In genomic region chr19:35431147-35431807, GRCh38 we compare ENCODE assay signal across 1 cellular context.
A peak's percentile ranks its signal among the peaks of the same experiment; 100 is the strongest.
TF ChIP-seq lines count a peak whose summit lies in the region.

No MANE protein-coding gene starts in this region.

TF ChIP-seq in HEK293, 187 proteins besides CTCF, POLR2A, EP300 and RAD21 (continued from another document):
- TF ChIP-seq ZNF280D (tag by site-specific recombination; IDR thresholded peaks at IDR 0.05) (0 out of 2 replicates have a peak, but pooled peaks have one; percentile 43), ZNF518A (tag by site-specific recombination; conservative IDR thresholded peaks at IDR 0.05; ENCODE audit: low read depth) (0 out of 2 replicates have a peak, but pooled peaks have one; percentile 26), ZNF600 (tag by site-specific recombination; IDR thresholded peaks at IDR 0.05) (no peak), ZNF510 (tag by site-specific recombination; IDR thresholded peaks at IDR 0.05; ENCODE audit: insufficient replicate concordance) (peak; percentile 12), ZNF37A (tag by site-specific recombination; IDR thresholded peaks at IDR 0.05) (no peak), ZBTB17 (tag by site-specific recombination; IDR thresholded peaks at IDR 0.05) (no peak), ZNF366 (tag by site-specific recombination; conservative IDR thresholded peaks at IDR 0.05) (no peak), AEBP2 (tag by site-specific recombination; IDR thresholded peaks at IDR 0.05; ENCODE audit: borderline replicate concordance) (no peak), ZNF423 (tag by site-specific recombination; IDR thresholded peaks at IDR 0.05) (no peak), MEIS1 (CRISPR knock-in tag; IDR thresholded peaks at IDR 0.05; ENCODE audit: borderline replicate concordance) (no peak), KLF1 (tag by site-specific recombination; IDR thresholded peaks at IDR 0.05) (no peak), ZNF146 (tag by site-specific recombination; IDR thresholded peaks at IDR 0.05) (no peak), SETDB1 (IDR thresholded peaks at IDR 0.05; ENCODE audit: insufficient read length, low read length) (peak; percentile 61), ZXDB (tag by site-specific recombination; IDR thresholded peaks at IDR 0.05) (no peak), ZNF610 (tag by site-specific recombination; IDR thresholded peaks at IDR 0.05; ENCODE audit: borderline replicate concordance) (peak; percentile 60; the same call in 1 of the 2 replicates), ZNF132 (tag by site-specific recombination; IDR thresholded peaks at IDR 0.05; ENCODE audit: borderline replicate concordance) (no peak), ZNF274 (IDR thresholded peaks at IDR 0.05; ENCODE audit: low read length) (no peak), ZNF274 (tag by site-specific recombination; IDR thresholded peaks at IDR 0.05; ENCODE audit: borderline replicate concordance) (no peak), ZNF585B (tag by site-specific recombination; IDR thresholded peaks at IDR 0.05) (no peak), PRDM2 (tag by site-specific recombination; IDR thresholded peaks at IDR 0.05; ENCODE audit: borderline replicate concordance) (no peak), ZNF473 (tag by site-specific recombination; IDR thresholded peaks at IDR 0.05) (no peak), GLI4 (tag by site-specific recombination; IDR thresholded peaks at IDR 0.05) (no peak), ZNF521 (tag by site-specific recombination; IDR thresholded peaks at IDR 0.05) (no peak), ZIC2 (tag by site-specific recombination; IDR thresholded peaks at IDR 0.05) (no peak), ZNF837 (tag by site-specific recombination; IDR thresholded peaks at IDR 0.05) (no peak), ZNF19 (tag by site-specific recombination; IDR thresholded peaks at IDR 0.05; ENCODE audit: low read depth) (no peak), ZNF501 (tag by site-specific recombination; IDR thresholded peaks at IDR 0.05) (no peak), ZNF169 (tag by site-specific recombination; IDR thresholded peaks at IDR 0.05) (0 out of 2 replicates have a peak, but pooled peaks have one; percentile 32), ZSCAN5A (tag by site-specific recombination; IDR thresholded peaks at IDR 0.05) (no peak), ZNF555 (tag by site-specific recombination; conservative IDR thresholded peaks at IDR 0.05) (no peak), ZNF843 (tag by site-specific recombination; IDR thresholded peaks at IDR 0.05) (no peak), ZNF701 (tag by site-specific recombination; IDR thresholded peaks at IDR 0.05) (no peak), TRIM28 (IDR thresholded peaks at IDR 0.05; ENCODE audit: borderline replicate concordance, low read length) (no peak), ZNF530 (tag by site-specific recombination; IDR thresholded peaks at IDR 0.05; ENCODE audit: low read depth) (no peak), KLF8 (tag by site-specific recombination; IDR thresholded peaks at IDR 0.05) (no peak), ZBTB6 (tag by site-specific recombination; IDR thresholded peaks at IDR 0.05) (no peak), RBAK (tag by site-specific recombination; IDR thresholded peaks at IDR 0.05) (no peak), ZNF10 (tag by site-specific recombination; IDR thresholded peaks at IDR 0.05) (no peak), ZNF488 (tag by site-specific recombination; IDR thresholded peaks at IDR 0.05) (no peak), ELK4 (IDR thresholded peaks at IDR 0.05; ENCODE audit: borderline replicate concordance, low read depth, low read length) (no peak)
